Comparison of ENCODE assay signal across 23 cellular contexts in the genomic region with DNA sequence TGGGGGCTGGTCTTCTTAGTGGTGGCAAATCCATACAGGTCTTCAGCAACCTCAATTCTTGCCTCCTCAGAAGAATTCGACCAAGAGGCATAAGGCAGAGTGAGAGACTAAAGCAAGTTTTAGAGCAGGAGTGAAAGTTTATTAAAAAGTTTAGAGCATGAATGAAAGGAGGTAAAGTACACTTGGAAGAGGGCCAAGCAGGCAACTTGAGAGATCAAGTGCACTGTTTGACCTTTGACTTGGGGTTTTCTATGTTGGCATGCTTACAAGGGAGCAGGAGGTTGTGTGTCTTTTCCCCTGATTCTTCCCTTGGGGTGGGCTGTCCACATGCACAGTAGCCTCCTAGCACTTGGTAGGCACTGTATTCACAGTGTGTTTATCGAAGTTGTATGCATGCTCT.
"Had no signal": no experiment of that assay in that cellular context is flagged by ENCODE, and none has a peak within 500 bp of the region (broad histone marks: within the 10 kb centered on the region; RNA-seq: fewer than 3 reads in every experiment).

No MANE protein-coding gene starts in this region.

- H3K9me3 ChIP-seq: colonic mucosa, esophagus muscularis mucosa, gastroesophageal sphincter had no signal

- H3K4me1 ChIP-seq: colonic mucosa, esophagus muscularis mucosa, foreskin keratinocyte, gastroesophageal sphincter, heart left ventricle, left lung, lower lobe of right lung had no signal

- H3K27me3 ChIP-seq: esophagus muscularis mucosa, foreskin keratinocyte, gastroesophageal sphincter, heart left ventricle, hepatocyte, left lung had no signal

- H3K36me3 Mint-ChIP-seq: immature natural killer cell had no signal

- DNase-seq: colonic mucosa; cortex of kidney; effector CD8-positive, alpha-beta T cell; effector memory CD8-positive, alpha-beta T cell; foreskin keratinocyte; heart left ventricle; hypothalamus; immature natural killer cell; islet precursor cell; kidney; kidney glomerular epithelial cell; left colon; left lung; left ventricle myocardium superior; lower lobe of right lung; mesenchymal stem cell; mucosa of descending colon; naive B cell had no signal

- ATAC-seq: effector memory CD8-positive, alpha-beta T cell; foreskin keratinocyte; gastroesophageal sphincter; heart left ventricle; left colon; left lung; left ventricle myocardium superior; lower lobe of right lung; mucosa of descending colon had no signal

- H3K36me3 ChIP-seq: colonic mucosa, left lung, lower lobe of right lung had no signal

- H3K4me3 ChIP-seq: colonic mucosa, esophagus muscularis mucosa, gastroesophageal sphincter, heart left ventricle, hepatocyte, left lung, lower lobe of right lung, mucosa of descending colon had no signal

- H3K9me3 Mint-ChIP-seq: effector memory CD8-positive, alpha-beta T cell had no signal

- H3K27ac ChIP-seq: colonic mucosa, esophagus muscularis mucosa, foreskin keratinocyte, gastroesophageal sphincter, heart left ventricle, hepatocyte, left lung, lower lobe of right lung had no signal

- H3K4me3 Mint-ChIP-seq: dendritic cell treated with granulocyte-macrophage colony-stimulating factor and Interleukin-4, amounts not matched to agents 40 ng/mL and 50 ng/mL, for 4 days; effector memory CD8-positive, alpha-beta T cell; immature natural killer cell; mesothelial cell of epicardium had no signal

- H3K4me1 Mint-ChIP-seq: immature natural killer cell, mesothelial cell of epicardium, naive B cell had no signal

- H3K27ac Mint-ChIP-seq: dendritic cell treated with granulocyte-macrophage colony-stimulating factor and Interleukin-4, amounts not matched to agents 40 ng/mL and 50 ng/mL, for 4 days; effector memory CD8-positive, alpha-beta T cell; immature natural killer cell; mesothelial cell of epicardium had no signal

- H3K27me3 Mint-ChIP-seq: dendritic cell treated with granulocyte-macrophage colony-stimulating factor and Interleukin-4, amounts not matched to agents 40 ng/mL and 50 ng/mL, for 4 days had no signal
